Comparison of ENCODE assay signal across 9 cellular contexts in genomic region chr17:44794699-44795413, GRCh38. TPM values are rescaled to one million over a fixed set of nuclear protein-coding genes. Genes with fewer than 3 reads are reported as not detected.
DNase-seq lines count a peak whose midpoint lies in the region; ATAC-seq and TF ChIP-seq lines count a peak whose summit lies in the region.
"Had no signal": no experiment of that assay in that cellular context is flagged by ENCODE, and none has a peak within 500 bp of the region (broad histone marks: within the 10 kb centered on the region; RNA-seq: fewer than 3 reads in every experiment).

No MANE protein-coding gene starts in this region.

- H3K79me2 ChIP-seq in PC-3 (ENCODE audit: low read length), result no peaks in the 10 kb centered on the region

- DNase-seq in Caki2 (ENCODE audit: low read depth), result peak; percentile 93
- DNase-seq in PC-3, result peak; percentile 94
- no peak for DNase-seq in NCI-H510A treated with DMSO at 0.1 percent for 48 hours (lab: John Stamatoyannopoulos, UW)
- DNase-seq: activated naive CD4-positive, alpha-beta T cell treated with anti-CD3 and anti-CD28 coated beads for 36 hours had no signal

- peak overlapping the region; percentile 43 for H3K4me2 ChIP-seq in PC-3 (ENCODE audit: low read length)

- no peaks in the 10 kb centered on the region for H3F3A ChIP-seq in PC-3 (ENCODE audit: low read length, unreplicated experiment)

- H3K27me3 ChIP-seq in PC-3 (ENCODE audit: low read length) (no peaks in the 10 kb centered on the region), esophagus (ENCODE audit: control insufficient read depth in 1 of 2, insufficient read depth in 2 of 2, low read length in 2 of 2) (no peaks in the 10 kb centered on the region), neutrophil (peaks cover 4% of the 10 kb centered on the region)

- BruUV-seq in PC-3 (replicated peaks; lab: Mats Ljungman, UMichigan), result no TSS peak

- peak overlapping the region; percentile 41 for H3K9ac ChIP-seq in PC-3 (ENCODE audit: low read length)

- no peaks in the 10 kb centered on the region for H3K9me2 ChIP-seq in PC-3 (replicated peaks; ENCODE audit: low read length)

- no peak for TF ChIP-seq CTCF in PC-3 (conservative IDR thresholded peaks at IDR 0.05; ENCODE audit: low read depth, low read length)
- TF ChIP-seq CTCF in neutrophil (IDR thresholded peaks at IDR 0.05), result no peak

- H3K9me3 ChIP-seq in PC-3 (ENCODE audit: low read length) (no peaks in the 10 kb centered on the region), esophagus (ENCODE audit: control insufficient read depth in 2 of 2, insufficient read depth in 1 of 2, low read depth in 1 of 2, low read length in 1 of 2) (no peaks in the 10 kb centered on the region), neutrophil (no peaks in the 10 kb centered on the region)

- H3K27ac ChIP-seq in PC-3 (ENCODE audit: low read length), result peak overlapping the region; percentile 82
- H3K27ac ChIP-seq in esophagus (ENCODE audit: low read depth in 2 of 2, low read length in 1 of 2), result peak overlapping the region; percentile 47 to 58
- H3K27ac ChIP-seq in neutrophil, result peak overlapping the region; percentile 50

- intact Hi-C loops in PC-3 (cut with micrococcal nuclease), result loop anchor here (1.0 to 2.0 kb wide), 2 partner anchors 25 to 34 kb away; no protein-coding TSS in a partner anchor

- peaks cover 24% of the 10 kb centered on the region for H3K4me1 ChIP-seq in PC-3 (ENCODE audit: insufficient read depth, low read length)
- H3K4me1 ChIP-seq in esophagus (ENCODE audit: control insufficient read depth in 2 of 2, insufficient read depth in 2 of 2, low read length in 1 of 2), result no peaks in the 10 kb centered on the region
- peaks cover 6 to 12% of the 10 kb centered on the region in 2 experiments for H3K4me1 ChIP-seq in neutrophil (ENCODE audit: control insufficient read depth in 1 of 2, insufficient read depth in 1 of 2, low read depth in 1 of 2, low read length in 1 of 2)

- WGBS in esophagus, 2 donors, result 59 to 60% methylated on average over 14 of the region's 14 CpGs

- H3K36me3 ChIP-seq in PC-3 (ENCODE audit: low read depth, low read length), result no peaks in the 10 kb centered on the region; the same call in 1 of the 2 replicates
- H3K36me3 ChIP-seq in esophagus (ENCODE audit: control insufficient read depth in 2 of 2, insufficient read depth in 2 of 2, low read length in 1 of 2), result no peaks in the 10 kb centered on the region
- no peaks in the 10 kb centered on the region for H3K36me3 ChIP-seq in neutrophil

- in situ Hi-C loops in Caki2 (cut with HindIII; ENCODE audit: low pct_unique_long_range_greater_than_20kb, low sequenced_read_pairs), result no loop called here

- CTCF ChIA-PET in PC-3 (lab: Charles Lee), result interaction anchor here (0.5 to 1.3 kb wide), 5 partner anchors 15 to 1375 kb away, joined by 3 to 6 read pairs (median 3); no protein-coding TSS in a partner anchor

- H3K4me3 ChIP-seq in PC-3 (ENCODE audit: low read length) (no peak overlapping the region), esophagus (ENCODE audit: low read depth in 1 of 2, low read length in 2 of 2) (no peak overlapping the region), neutrophil (ENCODE audit: low read depth in 1 of 2, low read length in 1 of 2) (no peak overlapping the region)

- H4K20me1 ChIP-seq in PC-3 (ENCODE audit: low read length), result no peaks in the 10 kb centered on the region

- POLR2A ChIA-PET in PC-3 (lab: Charles Lee; ENCODE audit: unreplicated experiment), result interaction anchor here (0.6 to 1.1 kb wide), 2 partner anchors 26 to 140 kb away, joined by 3 read pairs; no protein-coding TSS in a partner anchor

- peak overlapping the region; percentile 69 for H2AFZ ChIP-seq in PC-3 (ENCODE audit: low read length)

- ATAC-seq in PC-3 (peak; percentile 84), GM21515 (IDR thresholded peaks at IDR 0.05; ENCODE audit: unreplicated experiment) (no peak), HG02571 (IDR thresholded peaks at IDR 0.05; ENCODE audit: unreplicated experiment) (no peak), HG03521 (IDR thresholded peaks at IDR 0.05; ENCODE audit: unreplicated experiment) (no peak)

RNA-seq across cellular contexts. Expression of gene GJC1, which starts 35.2 kb away (rescaled TPM):
- 19.9 and 26.3 TPM in 2 replicates for total RNA-seq in Caki2 (2014; rRNA removed; shearing (Covaris generic); ENCODE audit: low replicate concordance)
- 16.4 and 17.1 TPM in 2 replicates for total RNA-seq in PC-3 (2014; rRNA removed)
- polyA plus RNA-seq in esophagus, result 1 to 10 TPM in 1 of 2 donors, under 1 TPM in 1; 0.83 to 1.2 TPM

RNA-seq across cellular contexts. Expression of gene ADAM11, which starts 36.1 kb away (rescaled TPM):
- total RNA-seq in Caki2 (2014; rRNA removed; shearing (Covaris generic); ENCODE audit: low replicate concordance), result 0.14 and 0.51 TPM in 2 replicates
- 2.7 and 2.9 TPM in 2 replicates for total RNA-seq in PC-3 (2014; rRNA removed)
- under 1 TPM; 0.55 to 0.59 TPM for polyA plus RNA-seq in esophagus

RNA-seq across cellular contexts. Expression of gene HIGD1B, which starts 52.8 kb away (rescaled TPM):
- total RNA-seq in Caki2 (2014; rRNA removed; shearing (Covaris generic); ENCODE audit: low replicate concordance), result not detected in 2 replicates
- total RNA-seq in PC-3 (2014; rRNA removed), result not detected in 2 replicates
- 1 to 10 TPM; 2.8 to 3.5 TPM for polyA plus RNA-seq in esophagus
- total RNA-seq: activated naive CD4-positive, alpha-beta T cell treated with anti-CD3 and anti-CD28 coated beads for 36 hours had no signal
